ENCODE assay signal across 8 cellular contexts in genomic region chr2:170715062-170715931, GRCh38. TPM values are rescaled to one million over a fixed set of nuclear protein-coding genes. Genes with fewer than 3 reads are reported as not detected.
DNase-seq lines count a peak whose midpoint lies in the region; ATAC-seq and TF ChIP-seq lines count a peak whose summit lies in the region.

Gene SP5, plus strand, starts transcription at chr2:170715337. Its CDS starts 176 bp downstream, at chr2:170715513.

- peaks cover 5% of the 10 kb centered on the region for H3K9me3 ChIP-seq in hepatocyte (ENCODE audit: low read depth)

- H3K79me2 ChIP-seq in hepatocyte: no peaks in the 10 kb centered on the region

- DNase-seq in ACHN: peak; percentile 76
- DNase-seq in GM20000 (ENCODE audit: low spot score): peak; percentile 71
- peak; percentile 32 for DNase-seq in NOMO-1 treated with DMSO at 0.1 percent for 48 hours (lab: John Stamatoyannopoulos, UW; ENCODE audit: unreplicated experiment)
- peak; percentile 39 for DNase-seq in astrocyte of the cerebellum (ENCODE audit: low read depth)
- peak; percentile 81 for DNase-seq in hepatocyte (ENCODE audit: low spot score)
- DNase-seq in retina: peak; percentile 72
- DNase-seq in H4 (ENCODE audit: low spot score): no peak

- ATAC-seq in HG03039 (IDR thresholded peaks at IDR 0.05; ENCODE audit: unreplicated experiment): no peak

- TF ChIP-seq CTCF in GM20000 (IDR thresholded peaks at IDR 0.05; ENCODE audit: extremely low read depth, missing control alignments): no peak
- TF ChIP-seq CTCF in astrocyte of the cerebellum (IDR thresholded peaks at IDR 0.05; ENCODE audit: low read depth, low read length, missing control alignments): no peak
- no peak for TF ChIP-seq CTCF in hepatocyte (IDR thresholded peaks at IDR 0.05; ENCODE audit: poor library complexity)

- H3K9me2 ChIP-seq in hepatocyte (replicated peaks; ENCODE audit: insufficient read depth): no peaks in the 10 kb centered on the region

- peaks cover 24% of the 10 kb centered on the region for H3K4me1 ChIP-seq in hepatocyte (ENCODE audit: insufficient read depth)

- in situ Hi-C loops in ACHN (cut with HindIII; ENCODE audit: low pct_ligation_motif_present, low pct_unique_long_range_greater_than_20kb, low sequenced_read_pairs) (no loop called here), astrocyte of the cerebellum (cut with HindIII; ENCODE audit: low sequenced_read_pairs) (loop anchor here (25.0 kb wide), 1 partner anchor 303 kb away; no protein-coding TSS in a partner anchor)

- 3% methylated on average over 42 of the region's 62 CpGs for WGBS in hepatocyte (ENCODE audit: low lambda C conversion rate, missing lambda C conversion rate)

- peak within 1 kb of the TSS; percentile 97 for H3K4me2 ChIP-seq in hepatocyte

- no peaks in the 10 kb centered on the region for H4K20me1 ChIP-seq in hepatocyte (ENCODE audit: insufficient read depth, poor library complexity, severe bottlenecking)

- H3K27me3 ChIP-seq in hepatocyte: peaks cover 84% of the 10 kb centered on the region

- no peaks in the 10 kb centered on the region for H3K36me3 ChIP-seq in hepatocyte (replicated peaks; ENCODE audit: insufficient read depth, low read depth)

- peak within 1 kb of the TSS; percentile 35 for H2AFZ ChIP-seq in hepatocyte

- H3K4me3 ChIP-seq in astrocyte of the cerebellum (ENCODE audit: low read depth, low read length): peak within 1 kb of the TSS; percentile 37
- H3K4me3 ChIP-seq in hepatocyte: peak within 1 kb of the TSS; percentile 7

- H3K27ac ChIP-seq in hepatocyte: peak within 1 kb of the TSS; percentile 33

RNA-seq across cellular contexts. Expression of gene SP5, which starts in this region (rescaled TPM):
- total RNA-seq in hepatocyte: 1.0 and 1.9 TPM in 2 replicates
- polyA plus RNA-seq in hepatocyte: 1.8 and 2.4 TPM in 2 replicates
- not detected in 2 replicates for total RNA-seq in H4 (2014; rRNA removed; shearing (Covaris generic))
